In the genomic region with DNA sequence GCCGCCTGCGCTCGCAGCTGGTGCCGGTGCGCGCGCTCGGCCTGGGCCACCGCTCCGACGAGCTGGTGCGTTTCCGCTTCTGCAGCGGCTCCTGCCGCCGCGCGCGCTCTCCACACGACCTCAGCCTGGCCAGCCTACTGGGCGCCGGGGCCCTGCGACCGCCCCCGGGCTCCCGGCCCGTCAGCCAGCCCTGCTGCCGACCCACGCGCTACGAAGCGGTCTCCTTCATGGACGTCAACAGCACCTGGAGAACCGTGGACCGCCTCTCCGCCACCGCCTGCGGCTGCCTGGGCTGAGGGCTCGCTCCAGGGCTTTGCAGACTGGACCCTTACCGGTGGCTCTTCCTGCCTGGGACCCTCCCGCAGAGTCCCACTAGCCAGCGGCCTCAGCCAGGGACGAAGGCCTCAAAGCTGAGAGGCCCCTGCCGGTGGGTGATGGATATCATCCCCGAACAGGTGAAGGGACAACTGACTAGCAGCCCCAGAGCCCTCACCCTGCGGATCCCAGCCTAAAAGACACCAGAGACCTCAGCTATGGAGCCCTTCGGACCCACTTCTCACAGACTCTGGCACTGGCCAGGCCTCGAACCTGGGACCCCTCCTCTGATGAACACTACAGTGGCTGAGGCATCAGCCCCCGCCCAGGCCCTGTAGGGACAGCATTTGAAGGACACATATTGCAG, we compare ENCODE assay signal across 7 cellular contexts. TPM values are rescaled to one million over a fixed set of nuclear protein-coding genes. Genes with fewer than 3 reads are reported as not detected.
DNase-seq lines count a peak whose midpoint lies in the region; ATAC-seq and TF ChIP-seq lines count a peak whose summit lies in the region.
"Had no signal": no experiment of that assay in that cellular context is flagged by ENCODE, and none has a peak within 500 bp of the region (broad histone marks: within the 10 kb centered on the region; RNA-seq: fewer than 3 reads in every experiment).

No MANE protein-coding gene starts in this region.

- in situ Hi-C loops in Panc1 (cut with HindIII; ENCODE audit: low pct_unique_long_range_greater_than_20kb, low sequenced_read_pairs): loop anchor here (25.0 kb wide), 1 partner anchor 174 kb away; no protein-coding TSS in a partner anchor

- BruUV-seq in Calu3 (replicated peaks; lab: Mats Ljungman, UMichigan) (no TSS peak), Panc1 (replicated peaks; lab: Mats Ljungman, UMichigan) (no TSS peak)

- H3K4me3 Mint-ChIP-seq in Calu3 (ENCODE audit: low read depth, unreplicated experiment): peak overlapping the region; percentile 82

- H3K36me3 Mint-ChIP-seq in Calu3 (ENCODE audit: insufficient read depth, unreplicated experiment): peaks cover 22% of the 10 kb centered on the region

- H3K27me3 Mint-ChIP-seq in Calu3 (ENCODE audit: unreplicated experiment): peaks cover 13% of the 10 kb centered on the region

- CTCF ChIA-PET in Calu3 (lab: Charles Lee) (interaction anchor here (0.6 to 5.0 kb wide), 5 partner anchors 10 to 173 kb away, joined by 3 to 193 read pairs (median 4); no protein-coding TSS in a partner anchor), Panc1 (lab: Charles Lee) (interaction anchor here (0.5 to 0.6 kb wide), 2 partner anchors 171 to 217 kb away, joined by 3 to 4 read pairs; no protein-coding TSS in a partner anchor)

- peak overlapping the region; percentile 48 for H3K27ac Mint-ChIP-seq in Calu3 (ENCODE audit: unreplicated experiment)
- H3K27ac Mint-ChIP-seq: IgD-negative memory B cell had no signal

- H3K9me3 Mint-ChIP-seq in Calu3 (ENCODE audit: low read depth, unreplicated experiment): no peaks in the 10 kb centered on the region
- H3K9me3 Mint-ChIP-seq: IgD-negative memory B cell had no signal

- H3K27me3 ChIP-seq in Panc1 (ENCODE audit: control insufficient read depth, insufficient read depth, low read length) (no peaks in the 10 kb centered on the region), heart right ventricle (peaks cover 0 to 41% (median 26%) of the 10 kb centered on the region in 7 donors), testis (no peaks in the 10 kb centered on the region)

- H3K27ac ChIP-seq in Panc1 (ENCODE audit: low read length): peak overlapping the region; percentile 51; the same call in 1 of the 2 replicates
- H3K27ac ChIP-seq in heart right ventricle: no peak overlapping the region
- no peak overlapping the region for H3K27ac ChIP-seq in testis

- no peaks in the 10 kb centered on the region for H3K36me3 ChIP-seq in Panc1 (ENCODE audit: control insufficient read depth, insufficient read depth, low read length)
- H3K36me3 ChIP-seq in heart right ventricle: no peaks in the 10 kb centered on the region
- H3K36me3 ChIP-seq in testis (ENCODE audit: low read depth, missing control alignments): no peaks in the 10 kb centered on the region

- peak; percentile 52 for TF ChIP-seq CTCF in Calu3 (IDR thresholded peaks at IDR 0.05; ENCODE audit: unreplicated experiment)
- peak; percentile 61 for TF ChIP-seq CTCF in Panc1 (IDR thresholded peaks at IDR 0.05)
- peak in 2 of 9 donors; percentile 9 to 11 for TF ChIP-seq CTCF in heart right ventricle (IDR thresholded peaks at IDR 0.05)
- TF ChIP-seq CTCF in testis (IDR thresholded peaks at IDR 0.05): no peak

- TF ChIP-seq POLR2A in testis (IDR thresholded peaks at IDR 0.05): no peak

- DNase-seq in Calu3 (peak; percentile 59), Panc1 (ENCODE audit: low read depth, low spot score) (no peak), heart right ventricle (peak in 1 of 2 donors; percentile 41), testis (peak; percentile 40)

- H3K4me3 ChIP-seq in Panc1 (ENCODE audit: low read depth in 2 of 2, low read length in 2 of 2): peak overlapping the region; percentile 20 to 29; a peak in 3 of 4 replicates
- peak overlapping the region in 8 of 10 donors; percentile 26 to 56 (median 44) for H3K4me3 ChIP-seq in heart right ventricle
- H3K4me3 ChIP-seq in testis: peak overlapping the region; percentile 34 to 40

- POLR2A ChIA-PET in Panc1 (lab: Charles Lee): no interaction called here

- H3K4me1 ChIP-seq in Panc1 (ENCODE audit: control insufficient read depth, insufficient read depth, low read length) (peaks cover 10% of the 10 kb centered on the region), heart right ventricle (peaks cover 6 to 42% (median 23%) of the 10 kb centered on the region in 9 donors), testis (peaks cover 15% of the 10 kb centered on the region)

- peak; percentile 68 for ATAC-seq in Panc1
- peak in 5 of 8 donors; percentile 15 to 50 (median 21) for ATAC-seq in heart right ventricle
- ATAC-seq in HG03039 (IDR thresholded peaks at IDR 0.05; ENCODE audit: unreplicated experiment): no peak
- no peak for ATAC-seq in GM18498 (IDR thresholded peaks at IDR 0.05; ENCODE audit: unreplicated experiment)

- WGBS in heart right ventricle, 2 donors: 11 to 13% methylated on average over 49 of the region's 49 CpGs
- WGBS in testis, 2 donors: 9% methylated on average over 37 of the region's 49 CpGs; no CpG with 5 or more reads in 1 of the 2 donors

- intact Hi-C loops in Calu3 (cut with micrococcal nuclease; ENCODE audit: unreplicated experiment): no loop called here
- intact Hi-C loops in Panc1 (cut with micrococcal nuclease; ENCODE audit: unreplicated experiment): loop anchor here (10.0 kb wide), 1 partner anchor 412 kb away; no protein-coding TSS in a partner anchor
- intact Hi-C loops in heart right ventricle (cut with DNase I): loop anchor here in 5 of 10 donors (5.0 to 10.0 kb wide), 3 partner anchors 174 to 412 kb away; a partner anchor contains a TSS
- intact Hi-C loops in testis (cut with DNase I; ENCODE audit: low total_unique reads): loop anchor here (2.0 to 10.0 kb wide), 2 partner anchors 174 to 402 kb away; a partner anchor contains a TSS

- H3K4me1 Mint-ChIP-seq in Calu3 (ENCODE audit: low read depth, unreplicated experiment): peaks cover 6% of the 10 kb centered on the region

- H3K9me3 ChIP-seq in Panc1 (ENCODE audit: control insufficient read depth, insufficient read depth, low read depth, low read length) (no peaks in the 10 kb centered on the region), heart right ventricle (no peaks in the 10 kb centered on the region), testis (no peaks in the 10 kb centered on the region)

RNA-seq across cellular contexts. Expression of a gene that starts 3.0 kb away (rescaled TPM):
- total RNA-seq in Calu3 (2022): 0.39 and 1.4 TPM in 2 replicates
- 0.49 TPM for total RNA-seq in Panc1 (2021; ENCODE audit: unreplicated experiment)
- 0.35 TPM for polyA plus RNA-seq in Panc1 (2012; ENCODE audit: insufficient read length)
- total RNA-seq in heart right ventricle: 1 to 10 TPM in 1 of 10 donors, under 1 TPM in 3, not detected in 6; 0.62 to 1.5 (median 0.66) TPM
- polyA plus RNA-seq in heart right ventricle: under 1 TPM; 0.44 to 0.59 TPM
- 1 to 10 TPM; 1.6 to 5.4 TPM for total RNA-seq in testis
- polyA plus RNA-seq in testis (ENCODE audit: insufficient read depth, low read depth, low replicate concordance): 1.9 TPM
- polyA plus RNA-seq: IgD-negative memory B cell had no signal

RNA-seq across cellular contexts. Expression of a gene that starts 10.1 kb away (rescaled TPM):
- total RNA-seq in Calu3 (2022): 24.2 and 28.5 TPM in 2 replicates
- 40.0 TPM for total RNA-seq in Panc1 (2021; ENCODE audit: unreplicated experiment)
- polyA plus RNA-seq in Panc1 (2012; ENCODE audit: insufficient read length): 25.0 TPM
- total RNA-seq in heart right ventricle: 10 to 100 TPM; 53.3 to 66.1 (median 56.8) TPM
- polyA plus RNA-seq in heart right ventricle: 10 to 100 TPM; 25.2 to 74.5 TPM
- 10 to 100 TPM; 67.3 to 77.0 TPM for total RNA-seq in testis
- polyA plus RNA-seq in testis (ENCODE audit: insufficient read depth, low read depth, low replicate concordance): 138 TPM

RNA-seq across cellular contexts. Expression of a gene that starts 33.2 kb away (rescaled TPM):
- total RNA-seq in Calu3 (2022): 41.2 and 43.3 TPM in 2 replicates
- 76.0 TPM for total RNA-seq in Panc1 (2021; ENCODE audit: unreplicated experiment)
- 63.3 TPM for polyA plus RNA-seq in Panc1 (2012; ENCODE audit: insufficient read length)
- total RNA-seq in heart right ventricle: 10 to 100 TPM; 10.7 to 22.0 (median 14.3) TPM
- polyA plus RNA-seq in heart right ventricle: 10 to 100 TPM in 1 of 2 donors, 1 to 10 TPM in 1; 9.4 to 33.7 TPM
- total RNA-seq in testis: 10 to 100 TPM; 39.4 to 44.7 TPM
- polyA plus RNA-seq in testis (ENCODE audit: insufficient read depth, low read depth, low replicate concordance): 27.6 TPM

RNA-seq across cellular contexts. Expression of a gene that starts 38.1 kb away (rescaled TPM):
- total RNA-seq in Calu3 (2022) (141 and 155 TPM in 2 replicates), Panc1 (2021; ENCODE audit: unreplicated experiment) (134 TPM), heart right ventricle (100 to 1,000 TPM in 3 of 10 donors, 10 to 100 TPM in 7; 63.1 to 112 (median 72.9) TPM), testis (100 to 1,000 TPM; 173 to 222 TPM)
- 119 TPM for polyA plus RNA-seq in Panc1 (2012; ENCODE audit: insufficient read length)
- polyA plus RNA-seq in heart right ventricle (100 to 1,000 TPM in 1 of 2 donors, 10 to 100 TPM in 1; 73.4 to 227 TPM), testis (ENCODE audit: insufficient read depth, low read depth, low replicate concordance) (102 TPM)

RNA-seq across cellular contexts. Expression of a gene that starts 42.4 kb away (rescaled TPM):
- total RNA-seq in Calu3 (2022): 47.1 and 50.9 TPM in 2 replicates
- total RNA-seq in Panc1 (2021; ENCODE audit: unreplicated experiment): 90.1 TPM
- 109 TPM for polyA plus RNA-seq in Panc1 (2012; ENCODE audit: insufficient read length)
- total RNA-seq in heart right ventricle: 10 to 100 TPM; 31.1 to 47.0 (median 38.6) TPM
- 10 to 100 TPM; 25.4 to 50.8 TPM for polyA plus RNA-seq in heart right ventricle
- 10 to 100 TPM; 40.9 to 65.9 TPM for total RNA-seq in testis
- polyA plus RNA-seq in testis (ENCODE audit: insufficient read depth, low read depth, low replicate concordance): 47.7 TPM

Comparison
In these comparisons a context has a peak if more than half of its experiments do, and no peak if none do; other contexts are left out.
1. CTCF ChIP-seq: peak in Calu3 (single experiment) and Panc1 (single experiment); none in testis (0 of 3).
2. ATAC-seq: peak in Panc1 (single experiment) and heart right ventricle (5 of 8); none in HG03039 (single experiment) and GM18498 (single experiment).
3. Peak in every context shown above with its lines, with median percentiles within 50 percentile points of each other: H3K4me3 ChIP-seq.